ENCODE assay signal across 8 cellular contexts in genomic region chr10:68957654-68958053, GRCh38. TPM values are rescaled to one million over a fixed set of nuclear protein-coding genes. Genes with fewer than 3 reads are reported as not detected.
DNase-seq lines count a peak whose midpoint lies in the region; ATAC-seq and TF ChIP-seq lines count a peak whose summit lies in the region.

No MANE protein-coding gene starts in this region.

- ATAC-seq in Panc1 (no peak), left colon (no peak), HG02610 (IDR thresholded peaks at IDR 0.05; ENCODE audit: unreplicated experiment) (no peak), HG02763 (IDR thresholded peaks at IDR 0.05; ENCODE audit: unreplicated experiment) (no peak)

- no TSS peak for BruUV-seq in Panc1 (replicated peaks; lab: Mats Ljungman, UMichigan)

- DNase-seq in Panc1 (ENCODE audit: low read depth, low spot score) (no peak), epithelial cell of prostate (ENCODE audit: low read depth, low spot score) (no peak), trophoblast cell (no peak), left colon (no peak), T-helper 9 cell (no peak)

- no peak overlapping the region for H2BK5ac ChIP-seq in trophoblast cell (ENCODE audit: low read depth, low read length, poor library complexity)

- in situ Hi-C loops in Panc1 (cut with HindIII; ENCODE audit: low pct_unique_long_range_greater_than_20kb, low sequenced_read_pairs): no loop called here

- H3K9me3 ChIP-seq in ES-I3 (ENCODE audit: control insufficient read depth, insufficient read depth, low read length) (no peaks in the 10 kb centered on the region), Panc1 (ENCODE audit: control insufficient read depth, insufficient read depth, low read depth, low read length) (no peaks in the 10 kb centered on the region), trophoblast cell (ENCODE audit: insufficient read depth, low read depth, low read length) (peaks cover 2% of the 10 kb centered on the region)

- no peaks in the 10 kb centered on the region for H3K4me1 ChIP-seq in ES-I3 (ENCODE audit: insufficient read depth, low read length)
- H3K4me1 ChIP-seq in Panc1 (ENCODE audit: control insufficient read depth, insufficient read depth, low read length): peaks cover 14% of the 10 kb centered on the region; the same call in 1 of the 2 replicates
- H3K4me1 ChIP-seq in trophoblast cell (ENCODE audit: control insufficient read depth in 1 of 2, insufficient read depth in 2 of 2, low read length in 2 of 2): peaks cover 0 to 2% of the 10 kb centered on the region in 2 experiments

- no peak overlapping the region for H3K23ac ChIP-seq in trophoblast cell (ENCODE audit: low read length)

- peaks cover 4% of the 10 kb centered on the region for H3K79me1 ChIP-seq in trophoblast cell (ENCODE audit: low read length)

- H2AK5ac ChIP-seq in trophoblast cell (ENCODE audit: low read length): no peak overlapping the region

- no peak overlapping the region for H4K91ac ChIP-seq in trophoblast cell (ENCODE audit: low read depth, low read length)

- H3K9ac ChIP-seq in ES-I3 (ENCODE audit: low read depth, low read length) (peak overlapping the region; percentile 82), trophoblast cell (ENCODE audit: low read length) (no peak overlapping the region)

- WGBS in trophoblast cell (ENCODE audit: extremely low coverage, insufficient coverage, insufficient read length): no CpG with 5 or more reads among the region's 3 CpGs

- peak overlapping the region; percentile 99 for H3K4ac ChIP-seq in trophoblast cell (ENCODE audit: low read depth, low read length)

- H3K4me2 ChIP-seq in trophoblast cell (ENCODE audit: low read length): peak overlapping the region; percentile 83

- no peak for TF ChIP-seq CTCF in Panc1 (IDR thresholded peaks at IDR 0.05)

- H3K79me2 ChIP-seq in trophoblast cell (ENCODE audit: control insufficient read depth, insufficient read depth, low read length, poor library complexity): peaks cover 19% of the 10 kb centered on the region

- H2BK12ac ChIP-seq in trophoblast cell (ENCODE audit: low read length): no peak overlapping the region

- intact Hi-C loops in Panc1 (cut with micrococcal nuclease; ENCODE audit: unreplicated experiment): no loop called here
- intact Hi-C loops in left colon (cut with DNase I, micrococcal nuclease): no loop called here

- H3K27me3 ChIP-seq in Panc1 (ENCODE audit: control insufficient read depth, insufficient read depth, low read length) (no peaks in the 10 kb centered on the region), trophoblast cell (ENCODE audit: insufficient read depth, low read length) (no peaks in the 10 kb centered on the region)

- no peak overlapping the region for H4K8ac ChIP-seq in trophoblast cell (ENCODE audit: low read depth, low read length)

- H2BK120ac ChIP-seq in trophoblast cell (ENCODE audit: insufficient read depth, low read length, poor library complexity): no peak overlapping the region

- no peak overlapping the region for H4K12ac ChIP-seq in trophoblast cell (ENCODE audit: low read depth, low read length)

- no peak overlapping the region for H3K18ac ChIP-seq in trophoblast cell (ENCODE audit: low read length)

- CTCF ChIA-PET in Panc1 (lab: Charles Lee): no interaction called here

- H3K27ac ChIP-seq in Panc1 (ENCODE audit: low read length) (peak overlapping the region; percentile 94), epithelial cell of prostate (peak overlapping the region; percentile 91), trophoblast cell (ENCODE audit: low read depth, low read length) (no peak overlapping the region)

- H3K36me3 ChIP-seq in ES-I3 (ENCODE audit: insufficient read depth, low read length) (peaks cover 5% of the 10 kb centered on the region), Panc1 (ENCODE audit: control insufficient read depth, insufficient read depth, low read length) (peaks cover 34% of the 10 kb centered on the region), trophoblast cell (ENCODE audit: control insufficient read depth in 1 of 2, insufficient read depth in 2 of 2, low read length in 2 of 2) (peaks cover 7 to 12% of the 10 kb centered on the region in 2 experiments)

- no peak overlapping the region for H2AFZ ChIP-seq in trophoblast cell (ENCODE audit: insufficient read depth, low read length, poor library complexity)

- H3K4me3 ChIP-seq in Panc1 (ENCODE audit: low read depth in 2 of 2, low read length in 2 of 2) (peak overlapping the region; percentile 89 to 90), trophoblast cell (ENCODE audit: low read depth, low read length) (no peak overlapping the region)

- H3K14ac ChIP-seq in trophoblast cell (ENCODE audit: low read length): no peak overlapping the region

- POLR2A ChIA-PET in Panc1 (lab: Charles Lee): interaction anchor here (0.6 to 1.1 kb wide), 2 partner anchors 10 to 21 kb away, joined by 3 read pairs; no protein-coding TSS in a partner anchor

RNA-seq across cellular contexts. Expression of gene DDX21, which starts 1.7 kb away (rescaled TPM):
- total RNA-seq in Panc1 (2021; ENCODE audit: unreplicated experiment) (172 TPM), left colon (10 to 100 TPM; 28.7 to 44.6 TPM)
- 71.7 TPM for polyA plus RNA-seq in Panc1 (2012; ENCODE audit: insufficient read length)
- 117 and 122 TPM in 2 replicates for polyA plus RNA-seq in trophoblast cell (2013)

RNA-seq across cellular contexts. Expression of gene KIFBP, which starts 30.9 kb away (rescaled TPM):
- 45.9 TPM for total RNA-seq in Panc1 (2021; ENCODE audit: unreplicated experiment)
- polyA plus RNA-seq in Panc1 (2012; ENCODE audit: insufficient read length): 35.1 TPM
- 17.9 and 18.2 TPM in 2 replicates for polyA plus RNA-seq in trophoblast cell (2013)
- 10 to 100 TPM; 19.2 to 21.2 TPM for total RNA-seq in left colon

RNA-seq across cellular contexts. Expression of gene DDX50, which starts 56.5 kb away (rescaled TPM):
- total RNA-seq in Panc1 (2021; ENCODE audit: unreplicated experiment) (46.9 TPM), left colon (10 to 100 TPM; 17.5 to 17.9 TPM)
- polyA plus RNA-seq in Panc1 (2012; ENCODE audit: insufficient read length): 33.3 TPM
- polyA plus RNA-seq in trophoblast cell (2013): 31.1 and 31.4 TPM in 2 replicates
